1 cellular context compared by ENCODE assay signal in the genomic region with DNA sequence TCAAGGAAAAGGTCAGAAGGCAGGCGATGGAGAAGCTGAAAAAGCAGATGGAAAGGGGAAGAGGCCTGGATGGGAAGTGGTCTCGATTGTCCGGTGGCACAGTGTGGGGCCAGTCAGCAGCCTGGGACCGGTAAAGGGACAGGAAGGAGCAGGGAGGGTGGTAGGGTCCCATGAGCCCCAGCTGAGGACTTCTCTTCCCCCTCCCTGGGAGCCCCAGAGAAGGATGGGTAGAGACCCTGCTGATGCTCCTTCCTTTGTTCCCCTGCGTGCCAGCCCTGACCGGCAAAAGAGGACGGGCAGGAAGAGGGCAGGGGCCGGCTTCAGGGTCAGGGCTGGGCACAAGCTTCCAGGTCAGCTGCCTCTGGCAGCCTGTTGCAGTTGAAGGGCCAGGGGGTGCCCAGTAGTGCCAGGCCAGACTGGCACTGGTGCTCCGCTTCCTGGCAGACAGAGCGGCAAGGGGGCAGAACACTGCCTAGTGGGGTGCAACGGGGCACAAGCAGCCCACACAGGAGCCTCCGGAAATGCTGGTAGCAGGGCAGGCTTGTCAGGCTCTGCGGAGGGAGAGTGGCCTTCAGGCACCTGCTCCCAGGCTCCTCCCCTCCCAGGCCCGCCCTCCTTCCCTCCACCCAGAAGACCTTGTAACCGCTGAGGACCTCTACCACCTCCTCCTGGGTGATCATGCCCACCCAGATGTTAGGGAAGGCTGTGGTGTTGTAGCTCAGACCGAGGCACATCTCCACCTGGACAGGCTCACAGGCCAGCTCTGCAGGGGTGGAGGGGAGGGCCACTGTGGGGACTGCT.
TF ChIP-seq lines count a peak whose summit lies in the region.

No MANE protein-coding gene starts in this region.

TF ChIP-seq in IMR-90, 13 proteins besides CTCF, POLR2A, EP300 and RAD21:
- no peak for TF ChIP-seq RCOR1 (IDR thresholded peaks at IDR 0.05; ENCODE audit: insufficient replicate concordance, low read length)
- no peak for TF ChIP-seq CEBPB (IDR thresholded peaks at IDR 0.05; ENCODE audit: low read depth, low read length)
- no peak for TF ChIP-seq CHD1 (IDR thresholded peaks at IDR 0.05; ENCODE audit: low read depth, low read length)
- TF ChIP-seq NFE2L2 (IDR thresholded peaks at IDR 0.05; ENCODE audit: low read depth, low read length) = no peak
- TF ChIP-seq BHLHE40 (IDR thresholded peaks at IDR 0.05; ENCODE audit: low read depth, low read length) = no peak
- TF ChIP-seq MXI1 (IDR thresholded peaks at IDR 0.05; ENCODE audit: borderline replicate concordance, low read depth, low read length) = no peak
- no peak for TF ChIP-seq FOS (IDR thresholded peaks at IDR 0.05; ENCODE audit: low read depth, low read length)
- no peak for TF ChIP-seq MAFK (IDR thresholded peaks at IDR 0.05; ENCODE audit: low read depth, low read length)
- TF ChIP-seq, protein P1, sequence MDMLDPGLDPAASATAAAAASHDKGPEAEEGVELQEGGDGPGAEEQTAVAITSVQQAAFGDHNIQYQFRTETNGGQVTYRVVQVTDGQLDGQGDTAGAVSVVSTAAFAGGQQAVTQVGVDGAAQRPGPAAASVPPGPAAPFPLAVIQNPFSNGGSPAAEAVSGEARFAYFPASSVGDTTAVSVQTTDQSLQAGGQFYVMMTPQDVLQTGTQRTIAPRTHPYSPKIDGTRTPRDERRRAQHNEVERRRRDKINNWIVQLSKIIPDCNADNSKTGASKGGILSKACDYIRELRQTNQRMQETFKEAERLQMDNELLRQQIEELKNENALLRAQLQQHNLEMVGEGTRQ (IDR thresholded peaks at IDR 0.05; ENCODE audit: low read depth, low read length) = no peak
- TF ChIP-seq ELK1 (IDR thresholded peaks at IDR 0.05; ENCODE audit: borderline replicate concordance, low read depth, low read length) = no peak
- no peak for TF ChIP-seq SMC3 (IDR thresholded peaks at IDR 0.05; ENCODE audit: low read depth, low read length)
- TF ChIP-seq MAZ (IDR thresholded peaks at IDR 0.05; ENCODE audit: borderline replicate concordance, low read depth, low read length) = no peak
- no peak for TF ChIP-seq RFX5 (IDR thresholded peaks at IDR 0.05; ENCODE audit: low read depth, low read length)
